13 cellular contexts compared by ENCODE assay signal in the genomic region with DNA sequence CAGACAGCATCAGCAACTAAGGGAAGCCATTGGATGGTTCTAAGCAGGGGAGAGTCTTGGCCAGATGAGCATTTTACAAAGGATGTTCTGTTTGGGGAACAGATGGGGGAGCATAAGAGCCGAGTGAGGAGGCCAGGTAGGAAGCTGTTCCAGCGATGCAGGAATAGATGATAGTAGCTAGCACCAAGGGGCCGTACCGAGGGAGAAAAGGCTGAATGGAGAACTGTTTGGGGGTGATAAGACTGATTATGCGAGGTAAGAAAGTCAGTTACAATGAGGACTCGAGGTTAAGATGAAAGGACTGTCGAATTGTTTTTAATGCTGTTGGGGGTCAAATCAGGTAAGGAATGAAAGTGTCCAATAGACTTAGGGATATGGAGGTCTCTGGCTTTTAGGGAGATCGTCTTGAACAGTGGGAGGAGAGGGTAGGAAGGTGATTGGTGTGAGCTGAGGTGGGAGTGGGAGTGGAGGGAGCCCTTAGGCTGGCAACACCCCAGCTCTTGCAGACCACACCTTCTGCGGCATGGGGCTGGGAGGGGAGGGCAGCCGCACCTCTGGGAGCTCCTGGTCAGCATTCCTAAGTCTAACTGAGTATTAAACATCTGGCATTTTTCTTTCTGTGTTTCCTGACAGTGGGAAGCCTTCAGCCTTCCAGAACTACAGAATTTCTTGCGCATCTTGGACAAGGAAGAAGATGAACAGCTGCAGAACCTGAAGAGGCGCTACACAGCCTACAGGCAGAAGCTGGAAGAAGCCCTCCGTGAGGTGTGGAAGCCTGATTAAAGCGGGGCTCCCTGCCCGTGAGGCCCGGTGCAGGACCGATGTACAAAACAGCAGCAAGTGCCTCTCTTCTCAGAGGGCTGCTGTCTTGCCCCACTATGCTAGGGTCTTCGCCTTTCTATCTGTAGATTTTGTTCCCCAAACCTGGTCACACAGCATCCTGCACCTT.
DNase-seq lines count a peak whose midpoint lies in the region; ATAC-seq and TF ChIP-seq lines count a peak whose summit lies in the region.
"Had no signal": no experiment of that assay in that cellular context is flagged by ENCODE, and none has a peak within 500 bp of the region (broad histone marks: within the 10 kb centered on the region; RNA-seq: fewer than 3 reads in every experiment).

No MANE protein-coding gene starts in this region.

- no peak overlapping the region for H3K27ac ChIP-seq in PC-9

- H3K4me3 Mint-ChIP-seq in CD14-positive monocyte (no peak overlapping the region), Calu3 (ENCODE audit: low read depth, unreplicated experiment) (no peak overlapping the region)
- no peak overlapping the region for H3K4me3 Mint-ChIP-seq in activated naive CD8-positive, alpha-beta T cell treated with anti-CD3 and anti-CD28 coated beads for 36 hours
- H3K4me3 Mint-ChIP-seq in naive thymus-derived CD8-positive, alpha-beta T cell, result peak overlapping the region in 9 of 10 donors; percentile 8 to 77 (median 43)

- DNase-seq in CD14-positive monocyte (ENCODE audit: low spot score) (no peak), Calu3 (no peak), KG1 (lab: John Stamatoyannopoulos, UW) (no peak), DMS 273 (lab: John Stamatoyannopoulos, UW; ENCODE audit: unreplicated experiment) (no peak), PC-9 (no peak)
- no peak for DNase-seq in activated naive CD8-positive, alpha-beta T cell treated with anti-CD3 and anti-CD28 coated beads for 36 hours
- no peak for DNase-seq in naive thymus-derived CD8-positive, alpha-beta T cell
- DNase-seq: activated CD8-positive, alpha-beta memory T cell treated with anti-CD3 and anti-CD28 coated beads for 24 hours; COR-L47; islet precursor cell; NCI-H187 had no signal

- no peaks in the 10 kb centered on the region; the same call in 1 of the 2 replicates for H3K9me2 ChIP-seq in PC-9 (ENCODE audit: insufficient read depth)

- H3F3A ChIP-seq in PC-9 (ENCODE audit: insufficient read depth, low read depth), result peaks cover 18% of the 10 kb centered on the region; the same call in 1 of the 2 replicates

- H3K27me3 Mint-ChIP-seq in CD14-positive monocyte (ENCODE audit: low read depth in 3 of 3) (peaks cover 0 to 2% (median 0%) of the 10 kb centered on the region in 3 donors), Calu3 (ENCODE audit: unreplicated experiment) (no peaks in the 10 kb centered on the region)
- H3K27me3 Mint-ChIP-seq in activated naive CD8-positive, alpha-beta T cell treated with anti-CD3 and anti-CD28 coated beads for 36 hours, result no peaks in the 10 kb centered on the region
- H3K27me3 Mint-ChIP-seq in naive thymus-derived CD8-positive, alpha-beta T cell, result no peaks in the 10 kb centered on the region

- no peak for ATAC-seq in naive thymus-derived CD8-positive, alpha-beta T cell
- no peak for ATAC-seq in GM18520 (IDR thresholded peaks at IDR 0.05; ENCODE audit: unreplicated experiment)
- ATAC-seq: sciatic nerve had no signal

- BruUV-seq in Calu3 (replicated peaks; lab: Mats Ljungman, UMichigan) (no TSS peak), PC-9 (replicated peaks; lab: Mats Ljungman, UMichigan) (no TSS peak)

- H3K9me3 ChIP-seq in PC-9 (ENCODE audit: insufficient read depth, low read depth), result no peaks in the 10 kb centered on the region

- no peaks in the 10 kb centered on the region for H4K20me1 ChIP-seq in PC-9 (ENCODE audit: insufficient read depth)

- H3K4me1 Mint-ChIP-seq in CD14-positive monocyte (peaks cover 13% of the 10 kb centered on the region), Calu3 (ENCODE audit: low read depth, unreplicated experiment) (peaks cover 33% of the 10 kb centered on the region)
- peaks cover 55% of the 10 kb centered on the region for H3K4me1 Mint-ChIP-seq in activated naive CD8-positive, alpha-beta T cell treated with anti-CD3 and anti-CD28 coated beads for 36 hours
- peaks cover 39 to 77% (median 76%) of the 10 kb centered on the region in 4 donors for H3K4me1 Mint-ChIP-seq in naive thymus-derived CD8-positive, alpha-beta T cell

- CTCF ChIA-PET in Calu3 (lab: Charles Lee) (interaction anchor here (1.0 to 3.9 kb wide), 3 partner anchors 14 to 144 kb away, joined by 3 to 23 read pairs (median 5); no protein-coding TSS in a partner anchor), PC-9 (lab: Charles Lee) (interaction anchor here (0.8 kb wide), 1 partner anchor 145 kb away, joined by 3 read pairs; no protein-coding TSS in a partner anchor)

- H3K36me3 Mint-ChIP-seq in CD14-positive monocyte, result peaks cover 63 to 84% of the 10 kb centered on the region in 2 donors
- H3K36me3 Mint-ChIP-seq in Calu3 (ENCODE audit: insufficient read depth, unreplicated experiment), result peaks cover 89% of the 10 kb centered on the region
- H3K36me3 Mint-ChIP-seq in activated naive CD8-positive, alpha-beta T cell treated with anti-CD3 and anti-CD28 coated beads for 36 hours, result peaks cover 29% of the 10 kb centered on the region
- peaks cover 5 to 75% (median 27%) of the 10 kb centered on the region in 3 donors for H3K36me3 Mint-ChIP-seq in naive thymus-derived CD8-positive, alpha-beta T cell

- TF ChIP-seq CTCF in CD14-positive monocyte (IDR thresholded peaks at IDR 0.05) (no peak), Calu3 (IDR thresholded peaks at IDR 0.05; ENCODE audit: unreplicated experiment) (no peak), PC-9 (conservative IDR thresholded peaks at IDR 0.05) (no peak)

- no peak overlapping the region for H3K4me3 ChIP-seq in PC-9

- POLR2A ChIA-PET in naive thymus-derived CD8-positive, alpha-beta T cell (lab: Charles Lee), result interaction anchor here (0.6 to 23.1 kb wide), 11 partner anchors 8 to 146 kb away, joined by 3 to 684 read pairs (median 4); a partner anchor contains a TSS
- POLR2A ChIA-PET in PC-9 (lab: Charles Lee; ENCODE audit: unreplicated experiment), result no interaction called here

- peaks cover 13% of the 10 kb centered on the region for H3K4me1 ChIP-seq in PC-9 (replicated peaks; ENCODE audit: insufficient read depth)

- H3K79me2 ChIP-seq in PC-9 (ENCODE audit: low read depth), result no peaks in the 10 kb centered on the region

- H3K27me3 ChIP-seq in PC-9 (ENCODE audit: insufficient read depth, low read depth), result no peaks in the 10 kb centered on the region

- H3K27ac Mint-ChIP-seq in CD14-positive monocyte (peak overlapping the region in 5 of 7 donors; percentile 1 to 66 (median 20)), Calu3 (ENCODE audit: unreplicated experiment) (peak overlapping the region; percentile 3)
- H3K27ac Mint-ChIP-seq in activated naive CD8-positive, alpha-beta T cell treated with anti-CD3 and anti-CD28 coated beads for 36 hours, result peak overlapping the region; percentile 61
- peak overlapping the region; percentile 75 to 95 (median 89) for H3K27ac Mint-ChIP-seq in naive thymus-derived CD8-positive, alpha-beta T cell

- intact Hi-C loops in CD14-positive monocyte (cut with micrococcal nuclease), result loop anchor here (5.0 kb wide), 3 partner anchors 67 to 142 kb away; a partner anchor contains a TSS
- intact Hi-C loops in Calu3 (cut with micrococcal nuclease; ENCODE audit: unreplicated experiment), result no loop called here
- intact Hi-C loops in PC-9 (cut with micrococcal nuclease; ENCODE audit: unreplicated experiment), result loop anchor here (5.0 kb wide), 2 partner anchors 197 to 867 kb away; no protein-coding TSS in a partner anchor

- no peak overlapping the region for H3K4me2 ChIP-seq in PC-9

- H3K9me3 Mint-ChIP-seq in CD14-positive monocyte (no peaks in the 10 kb centered on the region), Calu3 (ENCODE audit: low read depth, unreplicated experiment) (no peaks in the 10 kb centered on the region)
- no peaks in the 10 kb centered on the region for H3K9me3 Mint-ChIP-seq in activated naive CD8-positive, alpha-beta T cell treated with anti-CD3 and anti-CD28 coated beads for 36 hours
- no peaks in the 10 kb centered on the region for H3K9me3 Mint-ChIP-seq in naive thymus-derived CD8-positive, alpha-beta T cell

- no peak overlapping the region for H2AFZ ChIP-seq in PC-9

- no peaks in the 10 kb centered on the region for H3K36me3 ChIP-seq in PC-9 (ENCODE audit: low read depth)

Comparison
In these comparisons a context has a peak if more than half of its experiments do, and no peak if none do; other contexts are left out.
1. H3K27ac Mint-ChIP-seq: peak in every context shown above with its lines; median percentile 89 in naive thymus-derived CD8-positive, alpha-beta T cell; 61 in activated naive CD8-positive, alpha-beta T cell treated with anti-CD3 and anti-CD28 coated beads for 36 hours; 20 in CD14-positive monocyte; 3 in Calu3.
2. H3K4me3 Mint-ChIP-seq: peak in naive thymus-derived CD8-positive, alpha-beta T cell (9 of 10); none in CD14-positive monocyte (0 of 2), Calu3 (single experiment) and activated naive CD8-positive, alpha-beta T cell treated with anti-CD3 and anti-CD28 coated beads for 36 hours (single experiment).